ENCODE assay signal across 1 cellular context in genomic region chrX:39903937-39904336, GRCh38.
TF ChIP-seq lines count a peak whose summit lies in the region.

No MANE protein-coding gene starts in this region.

TF ChIP-seq in WTC11, 78 proteins besides CTCF, POLR2A, EP300 and RAD21 (continued from another document):
- no peak for TF ChIP-seq FOXP4 (CRISPR knock-in tag; IDR thresholded peaks at IDR 0.05)
- TF ChIP-seq ZNF121 (CRISPR knock-in tag; IDR thresholded peaks at IDR 0.05) = no peak
- TF ChIP-seq ETV6 (CRISPR knock-in tag; IDR thresholded peaks at IDR 0.05) = no peak
- no peak for TF ChIP-seq IRF2 (CRISPR knock-in tag; IDR thresholded peaks at IDR 0.05; ENCODE audit: borderline replicate concordance, low read depth)
TF ChIP-seq in WTC11: peak in this region for 0.
